ENCODE assay signal across 22 cellular contexts in the genomic region with DNA sequence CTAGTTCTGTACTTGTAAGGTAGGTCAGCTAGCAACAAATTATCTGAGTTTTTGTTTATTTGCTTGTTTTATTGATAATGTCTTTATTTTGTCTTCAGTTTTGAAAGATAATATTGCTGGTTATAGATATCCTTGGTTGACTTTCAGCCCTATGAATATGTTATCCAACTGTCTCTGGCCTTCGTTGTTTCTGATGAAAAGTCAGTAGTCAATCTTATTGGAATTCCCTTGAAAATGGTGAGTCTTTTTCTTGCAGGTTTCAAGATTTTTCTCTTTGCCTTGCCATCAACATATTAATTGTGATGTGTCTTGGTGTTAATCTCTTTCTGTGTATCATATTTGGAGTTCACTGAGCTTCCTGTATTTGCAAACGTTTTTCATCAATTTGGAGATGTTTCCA.
A peak's percentile ranks its signal among the peaks of the same experiment; 100 is the strongest.
DNase-seq lines count a peak whose midpoint lies in the region; ATAC-seq, FAIRE-seq and TF ChIP-seq lines count a peak whose summit lies in the region.
"Had no signal": no experiment of that assay in that cellular context is flagged by ENCODE, and none has a peak within 500 bp of the region (broad histone marks: within the 10 kb centered on the region; RNA-seq: fewer than 3 reads in every experiment).

No MANE protein-coding gene starts in this region.

- no peak overlapping the region for H3K4me2 ChIP-seq in IMR-90 (ENCODE audit: low read depth, low read length)
- H3K4me2 ChIP-seq in K562 (ENCODE audit: insufficient read depth, low read length) = no peak overlapping the region
- H3K4me2 ChIP-seq: BLaER1 had no signal

- no peak overlapping the region for H2BK20ac ChIP-seq in IMR-90 (ENCODE audit: low read depth, low read length)

- no CpG with 5 or more reads among the region's 2 CpGs for WGBS in IMR-90 (ENCODE audit: extremely low coverage in 2 of 2, insufficient read length in 1 of 2), 2 experiments
- 0% methylated on average over 2 of the region's 2 CpGs for WGBS in K562 (ENCODE audit: insufficient coverage, low coverage, missing lambda C conversion rate)

- no peak overlapping the region for H3K23ac ChIP-seq in IMR-90 (ENCODE audit: low read depth, low read length)

- H3K9me3 ChIP-seq in HEK293 (ENCODE audit: control insufficient read depth, insufficient read depth, low read depth, low read length) (no peaks in the 10 kb centered on the region), IMR-90 (ENCODE audit: control insufficient read depth, insufficient read depth, low read length) (peaks cover 3% of the 10 kb centered on the region), K562 (replicated peaks; ENCODE audit: control insufficient read depth, insufficient read depth, low read depth, low read length) (no peaks in the 10 kb centered on the region)
- H3K9me3 ChIP-seq: BE2C had no signal

- H2AFZ ChIP-seq in IMR-90 (replicated peaks; ENCODE audit: low read length, poor library complexity) = no peak overlapping the region
- no peak overlapping the region for H2AFZ ChIP-seq in K562 (ENCODE audit: low read depth, low read length)

- CTCF ChIA-PET in HEK293 (lab: Yijun Ruan, JAX) = no interaction called here
- CTCF ChIA-PET in IMR-90 (lab: Yijun Ruan, JAX) = no interaction called here
- CTCF ChIA-PET in K562 (lab: Yijun Ruan, JAX; ENCODE audit: low intra/inter-chr PET ratio) = no interaction called here

- no peaks in the 10 kb centered on the region for H3K4me1 ChIP-seq in HEK293 (ENCODE audit: control insufficient read depth, insufficient read depth, low read length)
- peaks cover 3% of the 10 kb centered on the region for H3K4me1 ChIP-seq in IMR-90 (ENCODE audit: control insufficient read depth, insufficient read depth, low read length)
- no peaks in the 10 kb centered on the region for H3K4me1 ChIP-seq in K562 (replicated peaks in 1 of 2; ENCODE audit: control insufficient read depth in 2 of 2, insufficient read depth in 2 of 2, low read length in 2 of 2)
- H3K4me1 ChIP-seq: BE2C, BLaER1 had no signal

- no peak overlapping the region for H3K4ac ChIP-seq in IMR-90 (ENCODE audit: low read depth, low read length)

- no peak overlapping the region for H2BK120ac ChIP-seq in IMR-90 (ENCODE audit: low read depth, low read length)

- BruUV-seq in IMR-90 (replicated peaks; lab: Mats Ljungman, UMichigan) = no TSS peak
- BruUV-seq in K562 (replicated peaks; lab: Mats Ljungman, UMichigan) = no TSS peak

- POLR2A ChIA-PET in HEK293 (lab: Yijun Ruan, JAX) = no interaction called here
- POLR2A ChIA-PET in IMR-90 (lab: Charles Lee; ENCODE audit: unreplicated experiment) = interaction anchor here (0.7 kb wide), 1 partner anchor 1012 kb away, joined by 3 read pairs; no protein-coding TSS in a partner anchor
- POLR2A ChIA-PET in K562 (lab: Yijun Ruan, JAX) = no interaction called here

- TF ChIP-seq POLR2A in IMR-90 (IDR thresholded peaks at IDR 0.05; ENCODE audit: low read depth, low read length) (no peak), K562 (conservative IDR thresholded peaks at IDR 0.05) (no peak)

- H4K91ac ChIP-seq in IMR-90 (ENCODE audit: insufficient read depth, low read depth, low read length) = no peak overlapping the region

- intact Hi-C loops in IMR-90 (cut with micrococcal nuclease) = no loop called here
- intact Hi-C loops in K562 (cut with micrococcal nuclease) = no loop called here

- peak overlapping the region; percentile 13 for H2BK5ac ChIP-seq in IMR-90 (ENCODE audit: low read depth, low read length, poor library complexity, severe bottlenecking)

- H2AK9ac ChIP-seq in IMR-90 (replicated peaks; ENCODE audit: low read depth, low read length, poor library complexity) = no peak overlapping the region

- H3K79me2 ChIP-seq in K562 (ENCODE audit: control insufficient read depth, insufficient read depth, low read length) = no peaks in the 10 kb centered on the region

- no peaks in the 10 kb centered on the region for H3K27me3 ChIP-seq in IMR-90 (ENCODE audit: control insufficient read depth, insufficient read depth, low read length)
- H3K27me3 ChIP-seq in K562 (ENCODE audit: control insufficient read depth in 2 of 2, insufficient read depth in 2 of 2, low read length in 2 of 2) = no peaks in the 10 kb centered on the region
- H3K27me3 ChIP-seq: BE2C, BLaER1 had no signal

- dilution Hi-C loops in IMR-90 (cut with HindIII; ENCODE audit: low sequenced_read_pairs, unreplicated experiment) = no loop called here

- in situ Hi-C loops in IMR-90 (cut with MboI; ENCODE audit: low sequenced_read_pairs) (no loop called here), K562 (cut with MboI) (no loop called here)

- H3K56ac ChIP-seq in IMR-90 (ENCODE audit: extremely low read depth, insufficient read depth, low read length) = no peak overlapping the region

- H3K27ac ChIP-seq in HEK293 (ENCODE audit: extremely low read depth, low read depth, low read length) (no peak overlapping the region), IMR-90 (ENCODE audit: insufficient read depth, low read length) (no peak overlapping the region), K562 (ENCODE audit: extremely low read depth, low read depth, low read length) (no peak overlapping the region)
- H3K27ac ChIP-seq: BLaER1 had no signal

- no peak for FAIRE-seq in K562 (lab: Jason Lieb, UNC)
- FAIRE-seq: A204.1, G401.6, GM12891 had no signal

- no peak overlapping the region for H3K14ac ChIP-seq in IMR-90 (replicated peaks; ENCODE audit: low read depth, low read length)

- no peak for TF ChIP-seq EP300 in K562 (IDR thresholded peaks at IDR 0.05; ENCODE audit: low read length)

- H4K5ac ChIP-seq in IMR-90 (ENCODE audit: low read depth, low read length) = no peak overlapping the region

- H4K8ac ChIP-seq in IMR-90 (ENCODE audit: low read depth in 2 of 2, low read length in 2 of 2) = no peak overlapping the region

- no peak overlapping the region for H3K18ac ChIP-seq in IMR-90 (ENCODE audit: low read depth, low read length)

- DNase-seq in IMR-90 = no peak
- DNase-seq in K562 (ENCODE audit: extremely low read depth in 1 of 4, low spot score in 3 of 4) = no peak
- no peak for DNase-seq in NCI-H82 (lab: John Stamatoyannopoulos, UW)
- no peak for DNase-seq in DMS53 (lab: John Stamatoyannopoulos, UW)
- DNase-seq: 8988T; ACHN; BE2C; C1 segment of cervical spinal cord; CD4-positive, alpha-beta memory T cell; CD4-positive, CD25-positive, alpha-beta regulatory T cell; CD8-positive, alpha-beta memory T cell; COR-L47; DMS 273 treated with DMSO at 0.1 percent for 48 hours; DMS153; DMS79 treated with DMSO at 0.1 percent for 48 hours; GF-D8 had no signal

- H3K9ac ChIP-seq in IMR-90 (ENCODE audit: low read depth, low read length) = no peak overlapping the region
- H3K9ac ChIP-seq in K562 (ENCODE audit: insufficient read depth in 1 of 2, low read depth in 2 of 2, low read length in 2 of 2) = no peak overlapping the region
- H3K9ac ChIP-seq: BLaER1 had no signal

- H4K20me1 ChIP-seq in IMR-90 (ENCODE audit: insufficient read depth, low read length) (no peaks in the 10 kb centered on the region), K562 (replicated peaks; ENCODE audit: control insufficient read depth, insufficient read depth, low read length) (no peaks in the 10 kb centered on the region)
- H4K20me1 ChIP-seq: BLaER1 had no signal

- TF ChIP-seq CTCF in HEK293 (tag by site-specific recombination; IDR thresholded peaks at IDR 0.05) (no peak), IMR-90 (conservative IDR thresholded peaks at IDR 0.05; ENCODE audit: low read depth, low read length) (no peak), K562 (IDR thresholded peaks at IDR 0.05 in 2 of 3, conservative IDR thresholded peaks at IDR 0.05 in 1 of 3; ENCODE audit: insufficient read depth in 2 of 3, low read depth in 1 of 3, low read length in 3 of 3) (no peak)

- H3K4me3 ChIP-seq in HEK293 (ENCODE audit: low read depth, low read length) (no peak overlapping the region), IMR-90 (ENCODE audit: insufficient read depth, low read depth, low read length) (no peak overlapping the region), K562 (no peak overlapping the region)
- H3K4me3 ChIP-seq: BLaER1 had no signal

- H2BK15ac ChIP-seq in IMR-90 (ENCODE audit: low read depth, low read length) = no peak overlapping the region

- H3K79me1 ChIP-seq in IMR-90 (ENCODE audit: low read depth in 1 of 2, low read length in 2 of 2) = no peaks in the 10 kb centered on the region

- H2AK5ac ChIP-seq in IMR-90 (ENCODE audit: low read depth, low read length) = no peak overlapping the region

- no peaks in the 10 kb centered on the region for H3K36me3 ChIP-seq in HEK293 (ENCODE audit: control insufficient read depth in 2 of 2, insufficient read depth in 1 of 2, low read length in 2 of 2)
- H3K36me3 ChIP-seq in IMR-90 (ENCODE audit: control insufficient read depth, insufficient read depth, low read length) = no peaks in the 10 kb centered on the region
- no peaks in the 10 kb centered on the region for H3K36me3 ChIP-seq in K562 (ENCODE audit: control insufficient read depth, insufficient read depth, low read length)
- H3K36me3 ChIP-seq: BE2C, BLaER1 had no signal

- TF ChIP-seq RAD21 in IMR-90 (IDR thresholded peaks at IDR 0.05; ENCODE audit: low read length) = no peak
- TF ChIP-seq RAD21 in K562 (CRISPR knock-in tag; conservative IDR thresholded peaks at IDR 0.05 in 1 of 2, IDR thresholded peaks at IDR 0.05 in 1 of 2) = no peak

- no peaks in the 10 kb centered on the region for H3K9me1 ChIP-seq in IMR-90 (ENCODE audit: insufficient read depth, low read length)
- no peaks in the 10 kb centered on the region for H3K9me1 ChIP-seq in K562 (ENCODE audit: control insufficient read depth, insufficient read depth, low read length)

- no peak for ATAC-seq in IMR-90 (ENCODE audit: low read depth)
- no peak for ATAC-seq in K562
- ATAC-seq in HG03039 (IDR thresholded peaks at IDR 0.05; ENCODE audit: unreplicated experiment) = no peak

TF ChIP-seq in HEK293, 187 proteins besides CTCF, POLR2A, EP300 and RAD21 (continues in another document):
- TF ChIP-seq GFI1B (tag by site-specific recombination; IDR thresholded peaks at IDR 0.05) (no peak), ZNF202 (tag by site-specific recombination; IDR thresholded peaks at IDR 0.05; ENCODE audit: borderline replicate concordance) (no peak), PRDM1 (tag by site-specific recombination; IDR thresholded peaks at IDR 0.05) (no peak)

TF ChIP-seq in IMR-90, 13 proteins besides CTCF, POLR2A, EP300 and RAD21 (continues in another document):
- TF ChIP-seq MXI1 (IDR thresholded peaks at IDR 0.05; ENCODE audit: borderline replicate concordance, low read depth, low read length) (no peak), MAZ (IDR thresholded peaks at IDR 0.05; ENCODE audit: borderline replicate concordance, low read depth, low read length) (no peak), NFE2L2 (IDR thresholded peaks at IDR 0.05; ENCODE audit: low read depth, low read length) (no peak)

TF ChIP-seq in K562, 482 proteins besides CTCF, POLR2A, EP300 and RAD21 (continues in another document):
- TF ChIP-seq CBX3 (IDR thresholded peaks at IDR 0.05; ENCODE audit: borderline replicate concordance in 1 of 2, low read length in 2 of 2) (peak in 1 of 2 experiments; percentile 39; a peak in 1 of 3 replicates), SMARCB1 (IDR thresholded peaks at IDR 0.05; ENCODE audit: insufficient read length, low read depth) (no peak), TRIM28 (IDR thresholded peaks at IDR 0.05) (0 out of 2 replicates have a peak, but pooled peaks have one; percentile 37), TAF1 (IDR thresholded peaks at IDR 0.05; ENCODE audit: control insufficient read depth, extremely low read depth, insufficient read depth, low read length, severe bottlenecking) (no peak), ARID1B (IDR thresholded peaks at IDR 0.05) (no peak)
